ENCODE assay signal across 12 cellular contexts in the genomic region with DNA sequence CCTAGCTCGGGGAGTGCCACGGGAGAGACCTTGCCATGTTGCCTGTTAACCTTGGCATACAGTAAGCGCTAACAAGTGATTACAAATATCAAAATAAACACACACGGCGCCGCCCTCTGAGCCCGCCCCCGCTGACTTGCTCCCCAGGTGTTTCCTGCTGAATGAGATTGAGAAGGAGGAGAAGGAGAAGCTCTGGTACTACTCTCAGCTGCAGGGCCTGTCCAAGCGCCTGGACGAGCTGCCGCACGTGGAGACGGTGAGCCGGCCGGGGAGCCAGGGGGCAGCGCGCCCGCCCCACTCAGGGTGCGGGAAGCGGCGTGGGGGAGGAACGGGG. TPM values are rescaled to one million over a fixed set of nuclear protein-coding genes. Genes with fewer than 3 reads are reported as not detected.
DNase-seq lines count a peak whose midpoint lies in the region; ATAC-seq and TF ChIP-seq lines count a peak whose summit lies in the region.
"Had no signal": no experiment of that assay in that cellular context is flagged by ENCODE, and none has a peak within 500 bp of the region (broad histone marks: within the 10 kb centered on the region; RNA-seq: fewer than 3 reads in every experiment).

No MANE protein-coding gene starts in this region.

- H3K9me3 ChIP-seq in OCI-LY1 (ENCODE audit: low read length), result no peaks in the 10 kb centered on the region
- peaks cover 5% of the 10 kb centered on the region for H3K9me3 ChIP-seq in thymus (ENCODE audit: control insufficient read depth)
- H3K9me3 ChIP-seq in heart left ventricle, result no peaks in the 10 kb centered on the region
- H3K9me3 ChIP-seq: body of pancreas had no signal

- intact Hi-C loops in heart left ventricle (cut with DNase I), result loop anchor here in 1 of 10 donors (10.0 kb wide), 1 partner anchor 140 kb away; no protein-coding TSS in a partner anchor

- H3K36me3 ChIP-seq in OCI-LY1 (ENCODE audit: insufficient read depth, low read length) (no peaks in the 10 kb centered on the region), thymus (ENCODE audit: control insufficient read depth, insufficient read depth) (no peaks in the 10 kb centered on the region), heart left ventricle (peaks cover 0 to under 1% (median 0%) of the 10 kb centered on the region in 9 donors)

- WGBS in thymus, result 2% methylated on average over 22 of the region's 22 CpGs
- WGBS in heart left ventricle, 4 donors, result 5 to 19% (median 10%) methylated on average over 8 to 22 of the region's 22 CpGs

- H3K79me2 ChIP-seq in OCI-LY1 (ENCODE audit: insufficient read depth, low read length), result no peaks in the 10 kb centered on the region

- TF ChIP-seq POLR2A in heart left ventricle (IDR thresholded peaks at IDR 0.05), result no peak

- TF ChIP-seq CTCF in OCI-LY1 (IDR thresholded peaks at IDR 0.05; ENCODE audit: low read length) (no peak), heart left ventricle (IDR thresholded peaks at IDR 0.05) (no peak)

- H3K9me2 ChIP-seq in OCI-LY1 (ENCODE audit: low read depth, low read length), result no peaks in the 10 kb centered on the region

- H3K27ac ChIP-seq in OCI-LY1 (ENCODE audit: low read depth, low read length, poor library complexity, severe bottlenecking) (no peak overlapping the region), thymus (ENCODE audit: low read depth) (no peak overlapping the region), heart left ventricle (no peak overlapping the region)
- H3K27ac ChIP-seq: body of pancreas had no signal

- CTCF ChIA-PET in activated naive CD4-positive, alpha-beta T cell treated with anti-CD3 and anti-CD28 coated beads, Interleukin-2, amount 10 ng/mL, durations not matched to agents 7 days and 5 days (lab: Charles Lee), result interaction anchor here (1.3 to 3.0 kb wide), 2 partner anchors 10 to 14 kb away, joined by 3 to 10 read pairs; no protein-coding TSS in a partner anchor

- H3K9ac ChIP-seq in OCI-LY1 (ENCODE audit: low read length), result no peak overlapping the region

- H3K4me3 ChIP-seq in OCI-LY1 (ENCODE audit: low read depth, low read length, poor library complexity, severe bottlenecking) (no peak overlapping the region), thymus (ENCODE audit: low read length) (peak overlapping the region; percentile 4), heart left ventricle (no peak overlapping the region)
- H3K4me3 ChIP-seq: body of pancreas, smooth muscle cell had no signal

- no peak overlapping the region for H3K27ac Mint-ChIP-seq in activated naive CD4-positive, alpha-beta T cell treated with anti-CD3 and anti-CD28 coated beads, Interleukin-2, amount 10 ng/mL, durations not matched to agents 7 days and 5 days
- H3K27ac Mint-ChIP-seq in central memory CD8-positive, alpha-beta T cell (ENCODE audit: low read depth), result no peak overlapping the region
- H3K27ac Mint-ChIP-seq in activated naive CD8-positive, alpha-beta T cell treated with anti-CD3 and anti-CD28 coated beads for 36 hours, result no peak overlapping the region

- H2AFZ ChIP-seq in OCI-LY1 (ENCODE audit: low read length), result no peak overlapping the region

- no peaks in the 10 kb centered on the region for H3F3A ChIP-seq in OCI-LY1 (ENCODE audit: insufficient read depth, low read length)

- peaks cover 99% of the 10 kb centered on the region for H3K27me3 Mint-ChIP-seq in activated naive CD4-positive, alpha-beta T cell treated with anti-CD3 and anti-CD28 coated beads, Interleukin-2, amount 10 ng/mL, durations not matched to agents 7 days and 5 days
- H3K27me3 Mint-ChIP-seq in central memory CD8-positive, alpha-beta T cell, result peaks cover 57% of the 10 kb centered on the region
- peaks cover 75% of the 10 kb centered on the region for H3K27me3 Mint-ChIP-seq in activated naive CD8-positive, alpha-beta T cell treated with anti-CD3 and anti-CD28 coated beads for 36 hours

- H3K4me1 Mint-ChIP-seq in activated naive CD4-positive, alpha-beta T cell treated with anti-CD3 and anti-CD28 coated beads, Interleukin-2, amount 10 ng/mL, durations not matched to agents 7 days and 5 days, result peaks cover 21% of the 10 kb centered on the region
- peaks cover 23% of the 10 kb centered on the region for H3K4me1 Mint-ChIP-seq in central memory CD8-positive, alpha-beta T cell
- peaks cover 8% of the 10 kb centered on the region for H3K4me1 Mint-ChIP-seq in activated naive CD8-positive, alpha-beta T cell treated with anti-CD3 and anti-CD28 coated beads for 36 hours

- H4K20me1 ChIP-seq in OCI-LY1 (ENCODE audit: insufficient read depth, low read length), result no peaks in the 10 kb centered on the region

- H3K9me3 Mint-ChIP-seq in activated naive CD4-positive, alpha-beta T cell treated with anti-CD3 and anti-CD28 coated beads, Interleukin-2, amount 10 ng/mL, durations not matched to agents 7 days and 5 days, result no peaks in the 10 kb centered on the region
- H3K9me3 Mint-ChIP-seq in central memory CD8-positive, alpha-beta T cell, result no peaks in the 10 kb centered on the region
- no peaks in the 10 kb centered on the region for H3K9me3 Mint-ChIP-seq in activated naive CD8-positive, alpha-beta T cell treated with anti-CD3 and anti-CD28 coated beads for 36 hours

- H3K27me3 ChIP-seq in OCI-LY1 (ENCODE audit: insufficient read depth, low read length) (no peaks in the 10 kb centered on the region; the same call in 1 of the 2 replicates), thymus (ENCODE audit: control insufficient read depth, insufficient read depth) (peaks cover 67% of the 10 kb centered on the region), heart left ventricle (peaks cover 51 to 87% (median 69%) of the 10 kb centered on the region in 9 donors)

- DNase-seq in activated naive CD4-positive, alpha-beta T cell treated with anti-CD3 and anti-CD28 coated beads, Interleukin-2, amount 10 ng/mL, durations not matched to agents 7 days and 5 days, result peak; percentile 41
- DNase-seq in activated naive CD4-positive, alpha-beta T cell (lab: John Stamatoyannopoulos, UW), result no peak
- no peak for DNase-seq in central memory CD8-positive, alpha-beta T cell (ENCODE audit: low spot score in 2 of 2)
- DNase-seq in activated naive CD8-positive, alpha-beta T cell treated with anti-CD3 and anti-CD28 coated beads for 36 hours, result no peak
- DNase-seq in heart left ventricle (no peak), NCI-H1930 (lab: John Stamatoyannopoulos, UW) (no peak)
- DNase-seq: NCI-H1092; NK-92 treated with Interleukin-12 subunit alpha and Interleukin-12 subunit beta, amount 100 ng/mL, for 24 hours had no signal

- H3K4me2 ChIP-seq in OCI-LY1 (ENCODE audit: low read length), result peak overlapping the region; percentile 15; the same call in 1 of the 2 replicates
- H3K4me2 ChIP-seq: smooth muscle cell had no signal

- H3K4me3 Mint-ChIP-seq in activated naive CD4-positive, alpha-beta T cell treated with anti-CD3 and anti-CD28 coated beads, Interleukin-2, amount 10 ng/mL, durations not matched to agents 7 days and 5 days, result no peak overlapping the region
- peak overlapping the region; percentile 43 for H3K4me3 Mint-ChIP-seq in central memory CD8-positive, alpha-beta T cell
- no peak overlapping the region for H3K4me3 Mint-ChIP-seq in activated naive CD8-positive, alpha-beta T cell treated with anti-CD3 and anti-CD28 coated beads for 36 hours

- no peaks in the 10 kb centered on the region for H3K36me3 Mint-ChIP-seq in activated naive CD4-positive, alpha-beta T cell treated with anti-CD3 and anti-CD28 coated beads, Interleukin-2, amount 10 ng/mL, durations not matched to agents 7 days and 5 days
- H3K36me3 Mint-ChIP-seq in central memory CD8-positive, alpha-beta T cell (ENCODE audit: insufficient read depth), result peaks cover 10% of the 10 kb centered on the region
- H3K36me3 Mint-ChIP-seq in activated naive CD8-positive, alpha-beta T cell treated with anti-CD3 and anti-CD28 coated beads for 36 hours, result peaks cover 7% of the 10 kb centered on the region

- no peak for ATAC-seq in central memory CD8-positive, alpha-beta T cell (replicated peaks; ENCODE audit: extremely low read depth, poor library complexity, severe bottlenecking)
- no peak for ATAC-seq in heart left ventricle

- peaks cover 3% of the 10 kb centered on the region for H3K4me1 ChIP-seq in OCI-LY1 (ENCODE audit: insufficient read depth, low read length, severe bottlenecking)
- peaks cover 5% of the 10 kb centered on the region for H3K4me1 ChIP-seq in thymus (ENCODE audit: control insufficient read depth, insufficient read depth, low read length)
- H3K4me1 ChIP-seq in heart left ventricle, result peaks cover 0 to 50% (median 20%) of the 10 kb centered on the region in 12 donors

RNA-seq across cellular contexts. Expression of a gene that starts 5.0 kb away (rescaled TPM):
- 0.11 TPM for polyA plus RNA-seq in thymus
- under 1 TPM; 0.21 to 0.26 TPM for total RNA-seq in activated naive CD8-positive, alpha-beta T cell treated with anti-CD3 and anti-CD28 coated beads for 36 hours
- total RNA-seq in heart left ventricle, result under 1 TPM in 8 of 9 donors, not detected in 1; 0.04 to 0.72 (median 0.14) TPM
- under 1 TPM; 0.07 to 0.08 TPM for polyA plus RNA-seq in heart left ventricle

RNA-seq across cellular contexts. Expression of a gene that starts 16.8 kb away (rescaled TPM):
- polyA plus RNA-seq in thymus, result 3,095 TPM
- total RNA-seq in activated naive CD8-positive, alpha-beta T cell treated with anti-CD3 and anti-CD28 coated beads for 36 hours, result 1,000 to 10,000 TPM; 1,472 to 1,524 TPM
- total RNA-seq in heart left ventricle, result 1,000 to 10,000 TPM in 2 of 9 donors, 100 to 1,000 TPM in 7; 468 to 2,348 (median 669) TPM
- polyA plus RNA-seq in heart left ventricle, result 1,000 to 10,000 TPM; 2,165 to 2,683 TPM

RNA-seq across cellular contexts. Expression of a gene that starts 24.0 kb away (rescaled TPM):
- polyA plus RNA-seq in thymus, result 38.1 TPM
- total RNA-seq in activated naive CD8-positive, alpha-beta T cell treated with anti-CD3 and anti-CD28 coated beads for 36 hours, result 10 to 100 TPM; 27.0 to 28.7 TPM
- 10 to 100 TPM in 8 of 9 donors, 1 to 10 TPM in 1; 9.4 to 29.2 (median 15.7) TPM for total RNA-seq in heart left ventricle
- polyA plus RNA-seq in heart left ventricle, result 10 to 100 TPM; 27.6 to 27.8 TPM

RNA-seq across cellular contexts. Expression of a gene that starts 35.2 kb away (rescaled TPM):
- polyA plus RNA-seq in thymus, result 11.5 TPM
- 1 to 10 TPM; 1.5 to 1.7 TPM for total RNA-seq in activated naive CD8-positive, alpha-beta T cell treated with anti-CD3 and anti-CD28 coated beads for 36 hours
- total RNA-seq in heart left ventricle, result 1 to 10 TPM in 6 of 9 donors, under 1 TPM in 3; 0.31 to 1.9 (median 1.7) TPM
- under 1 TPM; 0.83 to 0.91 TPM for polyA plus RNA-seq in heart left ventricle

RNA-seq across cellular contexts. Expression of a gene that starts 36.0 kb away (rescaled TPM):
- polyA plus RNA-seq in thymus (1.9 TPM), heart left ventricle (1 to 10 TPM; 3.6 to 4.1 TPM)
- total RNA-seq in activated naive CD8-positive, alpha-beta T cell treated with anti-CD3 and anti-CD28 coated beads for 36 hours, result 1 to 10 TPM; 1.3 to 1.8 TPM
- total RNA-seq in heart left ventricle, result 1 to 10 TPM; 1.9 to 6.0 (median 3.5) TPM
